ENCODE assay signal across 1 cellular context in genomic region chr6:3838992-3839867, GRCh38.
TF ChIP-seq lines count a peak whose summit lies in the region.

No MANE protein-coding gene starts in this region.

TF ChIP-seq in HepG2, 621 proteins besides CTCF, POLR2A, EP300 and RAD21 (continued from another document and continues in another):
- TF ChIP-seq ZNF34 (CRISPR knock-in tag; IDR thresholded peaks at IDR 0.05; ENCODE audit: borderline replicate concordance) (no peak), MTERF4 (CRISPR knock-in tag; IDR thresholded peaks at IDR 0.05) (no peak), MED13 (CRISPR knock-in tag; IDR thresholded peaks at IDR 0.05) (no peak), ZNF430 (CRISPR knock-in tag; IDR thresholded peaks at IDR 0.05) (peak; percentile 100), SRY (CRISPR knock-in tag; IDR thresholded peaks at IDR 0.05) (no peak), HDAC1 (CRISPR knock-in tag; IDR thresholded peaks at IDR 0.05) (peak; percentile 82), DDIT3 (CRISPR knock-in tag; IDR thresholded peaks at IDR 0.05) (no peak), TARDBP (CRISPR knock-in tag; IDR thresholded peaks at IDR 0.05) (0 out of 2 replicates have a peak, but pooled peaks have one; percentile 64), ZNF343 (CRISPR knock-in tag; IDR thresholded peaks at IDR 0.05) (no peak; the same call in 1 of the 2 replicates), ZBTB34 (CRISPR knock-in tag; IDR thresholded peaks at IDR 0.05) (no peak), NCOA1 (CRISPR knock-in tag; IDR thresholded peaks at IDR 0.05) (no peak), TAF1 (CRISPR knock-in tag; IDR thresholded peaks at IDR 0.05) (peak; percentile 48; the same call in 1 of the 2 replicates), NFE2 (CRISPR knock-in tag; IDR thresholded peaks at IDR 0.05) (no peak), SRF (IDR thresholded peaks at IDR 0.05; ENCODE audit: low read depth, low read length) (no peak), JARID2 (CRISPR knock-in tag; IDR thresholded peaks at IDR 0.05; ENCODE audit: insufficient replicate concordance) (no peak), ZNF784 (CRISPR knock-in tag; IDR thresholded peaks at IDR 0.05; ENCODE audit: borderline replicate concordance) (no peak), ZNF326 (CRISPR knock-in tag; IDR thresholded peaks at IDR 0.05; ENCODE audit: borderline replicate concordance) (no peak), THAP8 (CRISPR knock-in tag; IDR thresholded peaks at IDR 0.05; ENCODE audit: borderline replicate concordance) (no peak), NFRKB (IDR thresholded peaks at IDR 0.05) (no peak), ZNF383 (CRISPR knock-in tag; IDR thresholded peaks at IDR 0.05; ENCODE audit: borderline replicate concordance) (no peak), PREB (CRISPR knock-in tag; IDR thresholded peaks at IDR 0.05) (no peak), ZNF749 (CRISPR knock-in tag; IDR thresholded peaks at IDR 0.05; ENCODE audit: borderline replicate concordance) (peak; percentile 21; the same call in 1 of the 2 replicates), SMAD1 (CRISPR knock-in tag; IDR thresholded peaks at IDR 0.05; ENCODE audit: borderline replicate concordance, low read depth) (no peak), ZNF761 (CRISPR knock-in tag; conservative IDR thresholded peaks at IDR 0.05) (no peak), PRDM10 (CRISPR knock-in tag; IDR thresholded peaks at IDR 0.05; ENCODE audit: low read depth) (peak; percentile 85; the same call in 1 of the 2 replicates), ERF (CRISPR knock-in tag; IDR thresholded peaks at IDR 0.05) (peak; percentile 69; the same call in 1 of the 2 replicates), ZBTB10 (CRISPR knock-in tag; IDR thresholded peaks at IDR 0.05; ENCODE audit: borderline replicate concordance) (no peak), HCFC1 (IDR thresholded peaks at IDR 0.05; ENCODE audit: low read depth, low read length) (no peak), PLRG1 (conservative IDR thresholded peaks at IDR 0.05) (no peak), TEAD2 (CRISPR knock-in tag; IDR thresholded peaks at IDR 0.05) (no peak), YEATS2 (CRISPR knock-in tag; IDR thresholded peaks at IDR 0.05; ENCODE audit: borderline replicate concordance) (no peak), ZNF713 (CRISPR knock-in tag; IDR thresholded peaks at IDR 0.05) (no peak), ATF4 (CRISPR knock-in tag; IDR thresholded peaks at IDR 0.05) (peak in 1 of 2 experiments; percentile 32; a peak in 1 of 4 replicates), ZBTB3 (CRISPR knock-in tag; IDR thresholded peaks at IDR 0.05; ENCODE audit: borderline replicate concordance, low read depth) (peak; percentile 66; the same call in 1 of the 2 replicates), MTA3 (CRISPR knock-in tag; IDR thresholded peaks at IDR 0.05) (no peak), FOXP4 (CRISPR knock-in tag; IDR thresholded peaks at IDR 0.05) (peak; percentile 85), AKAP8 (CRISPR knock-in tag; IDR thresholded peaks at IDR 0.05) (no peak), ZNF446 (CRISPR knock-in tag; IDR thresholded peaks at IDR 0.05) (peak; percentile 95), ELF3 (CRISPR knock-in tag; IDR thresholded peaks at IDR 0.05) (peak; percentile 73), NONO (IDR thresholded peaks at IDR 0.05) (no peak), NONO (CRISPR knock-in tag; conservative IDR thresholded peaks at IDR 0.05) (no peak; the same call in 1 of the 2 replicates), ZNF362 (CRISPR knock-in tag; IDR thresholded peaks at IDR 0.05; ENCODE audit: borderline replicate concordance) (no peak), UBTF (CRISPR knock-in tag; IDR thresholded peaks at IDR 0.05) (no peak), PBX3 (CRISPR knock-in tag; IDR thresholded peaks at IDR 0.05; ENCODE audit: borderline replicate concordance) (no peak)
